6 cellular contexts compared by ENCODE assay signal in genomic region chr6:30741789-30742315, GRCh38. TPM values are rescaled to one million over a fixed set of nuclear protein-coding genes. Genes with fewer than 3 reads are reported as not detected.
DNase-seq lines count a peak whose midpoint lies in the region; ATAC-seq and TF ChIP-seq lines count a peak whose summit lies in the region.

No MANE protein-coding gene starts in this region.

- H3K27me3 ChIP-seq in Peyer's patch (no peaks in the 10 kb centered on the region), upper lobe of right lung (no peaks in the 10 kb centered on the region)

- peak; percentile 45 for DNase-seq in Ammon's horn (ENCODE audit: low spot score)
- DNase-seq in Peyer's patch = peak in 1 of 3 donors; percentile 53
- peak; percentile 73 for DNase-seq in left ventricle myocardium superior
- no peak for DNase-seq in upper lobe of right lung

- ATAC-seq in left ventricle myocardium superior (peak; percentile 34), upper lobe of right lung (peak; percentile 18), HG02610 (IDR thresholded peaks at IDR 0.05; ENCODE audit: unreplicated experiment) (no peak), HG02798 (IDR thresholded peaks at IDR 0.05; ENCODE audit: poor library complexity, unreplicated experiment) (no peak)

- no peak for TF ChIP-seq POLR2A in Peyer's patch (IDR thresholded peaks at IDR 0.05)

- H3K27ac ChIP-seq in Peyer's patch (peak overlapping the region; percentile 84 to 96 (median 92)), upper lobe of right lung (peak overlapping the region; percentile 96)

- intact Hi-C loops in left ventricle myocardium superior (cut with micrococcal nuclease) (loop anchor here (10.0 kb wide), 1 partner anchor 83 kb away; no protein-coding TSS in a partner anchor), upper lobe of right lung (cut with DNase I) (no loop called here)

- no peak for TF ChIP-seq CTCF in Peyer's patch (IDR thresholded peaks at IDR 0.05)
- no peak for TF ChIP-seq CTCF in upper lobe of right lung (IDR thresholded peaks at IDR 0.05)

- H3K4me3 ChIP-seq in Peyer's patch (peak overlapping the region; percentile 74 to 98 (median 92)), upper lobe of right lung (peak overlapping the region; percentile 97)

- H3K9me3 ChIP-seq in Peyer's patch (no peaks in the 10 kb centered on the region), upper lobe of right lung (no peaks in the 10 kb centered on the region)

- H3K4me1 ChIP-seq in Peyer's patch (peaks cover 3 to 45% (median 21%) of the 10 kb centered on the region in 4 donors), upper lobe of right lung (peaks cover 40% of the 10 kb centered on the region)

- H3K36me3 ChIP-seq in Peyer's patch (peaks cover 0 to 34% (median 0%) of the 10 kb centered on the region in 3 donors), upper lobe of right lung (peaks cover 40% of the 10 kb centered on the region)

RNA-seq across cellular contexts. Expression of gene FLOT1, which starts 0.6 kb away (rescaled TPM):
- total RNA-seq in Peyer's patch (100 to 1,000 TPM in 2 of 4 donors, 10 to 100 TPM in 2; 74.1 to 151 (median 100) TPM), left ventricle myocardium superior (238 TPM), upper lobe of right lung (175 TPM)

RNA-seq across cellular contexts. Expression of gene IER3, which starts 2.5 kb away (rescaled TPM):
- total RNA-seq in Peyer's patch = 10 to 100 TPM in 3 of 4 donors, 1 to 10 TPM in 1; 6.7 to 16.4 (median 13.2) TPM
- total RNA-seq in left ventricle myocardium superior = 12.7 TPM
- 35.4 TPM for total RNA-seq in upper lobe of right lung

RNA-seq across cellular contexts. Expression of gene TUBB, which starts 21.7 kb away (rescaled TPM):
- 100 to 1,000 TPM in 1 of 4 donors, 10 to 100 TPM in 3; 69.9 to 188 (median 95.6) TPM for total RNA-seq in Peyer's patch
- 196 TPM for total RNA-seq in left ventricle myocardium superior
- 243 TPM for total RNA-seq in upper lobe of right lung

RNA-seq across cellular contexts. Expression of gene MDC1, which starts 24.8 kb away (rescaled TPM):
- 10 to 100 TPM in 3 of 4 donors, 1 to 10 TPM in 1; 7.5 to 51.2 (median 19.4) TPM for total RNA-seq in Peyer's patch
- total RNA-seq in left ventricle myocardium superior = 13.2 TPM
- 32.8 TPM for total RNA-seq in upper lobe of right lung

RNA-seq across cellular contexts. Expression of gene NRM, which starts 51.1 kb away (rescaled TPM):
- total RNA-seq in Peyer's patch (1 to 10 TPM in 2 of 4 donors, not detected in 2; 2.0 to 2.7 TPM), left ventricle myocardium superior (4.6 TPM), upper lobe of right lung (9.5 TPM)

Comparison
In these comparisons a context has a peak if more than half of its experiments do, and no peak if none do; other contexts are left out.
1. ATAC-seq: peak in left ventricle myocardium superior (single experiment) and upper lobe of right lung (single experiment); none in HG02610 (single experiment) and HG02798 (single experiment).